16 cellular contexts compared by ENCODE assay signal in the genomic region with DNA sequence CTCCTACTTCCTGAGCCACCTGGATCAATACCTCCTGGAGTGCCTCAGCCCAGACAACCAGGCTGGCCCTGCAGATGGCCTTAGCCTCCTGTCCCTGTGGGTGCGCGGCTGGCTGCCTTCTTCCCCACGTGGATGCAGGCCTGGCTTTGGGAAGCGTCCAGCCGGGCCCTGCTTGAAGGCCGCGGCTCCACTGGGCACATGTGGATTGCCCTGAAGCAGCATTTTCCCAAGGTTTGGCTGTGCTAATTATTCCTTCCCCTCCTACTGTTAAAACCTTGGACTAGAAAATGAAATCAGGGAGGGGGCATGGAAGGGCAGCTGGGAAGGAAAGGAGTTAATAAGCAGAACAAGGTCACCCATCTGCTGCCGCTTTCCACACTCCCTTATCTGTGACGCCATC.
A peak's percentile ranks its signal among the peaks of the same experiment; 100 is the strongest.
DNase-seq lines count a peak whose midpoint lies in the region; TF ChIP-seq lines count a peak whose summit lies in the region.
"Had no signal": no experiment of that assay in that cellular context is flagged by ENCODE, and none has a peak within 500 bp of the region (broad histone marks: within the 10 kb centered on the region; RNA-seq: fewer than 3 reads in every experiment).

No MANE protein-coding gene starts in this region.

- POLR2A ChIA-PET in A673 (lab: Charles Lee; ENCODE audit: low non-redundant PET), result no interaction called here

- H3K27ac ChIP-seq in WERI-Rb-1 (peak overlapping the region; percentile 42), mesendoderm (ENCODE audit: low read depth, low read length) (peak overlapping the region; percentile 79), A673 (ENCODE audit: low read depth, low read length, poor library complexity, severe bottlenecking) (no peak overlapping the region)
- H3K27ac ChIP-seq: SJCRH30 had no signal

- no peak overlapping the region for H3K23ac ChIP-seq in mesendoderm (ENCODE audit: low read length)

- peak overlapping the region; percentile 99 for H2BK120ac ChIP-seq in mesendoderm (ENCODE audit: low read depth, low read length)

- H2AK5ac ChIP-seq in mesendoderm (ENCODE audit: low read length), result no peak overlapping the region

- H3K4me3 ChIP-seq in WERI-Rb-1 (ENCODE audit: low read depth, low read length), result peak overlapping the region; percentile 19
- H3K4me3 ChIP-seq in mesendoderm (ENCODE audit: low read length), result no peak overlapping the region
- H3K4me3 ChIP-seq in A673 (ENCODE audit: low read depth, low read length, poor library complexity, severe bottlenecking), result no peak overlapping the region
- H3K4me3 ChIP-seq: MG63, SJCRH30 had no signal

- H3K56ac ChIP-seq in mesendoderm (ENCODE audit: low read length), result peak overlapping the region; percentile 88

- peak overlapping the region; percentile 34 for H4K5ac ChIP-seq in mesendoderm (ENCODE audit: low read length)

- H2BK15ac ChIP-seq in mesendoderm (replicated peaks; ENCODE audit: low read depth), result no peak overlapping the region

- CTCF ChIA-PET in A673 (lab: Charles Lee), result no interaction called here

- no CpG with 5 or more reads among the region's 9 CpGs for WGBS in mesendoderm (ENCODE audit: extremely low coverage, insufficient coverage, low lambda C conversion rate)

- peak overlapping the region; percentile 53 for H3K9ac ChIP-seq in mesendoderm (ENCODE audit: low read length)

- peak overlapping the region; percentile 27 for H3K4ac ChIP-seq in mesendoderm (ENCODE audit: low read depth, low read length)

- no peaks in the 10 kb centered on the region for H3K79me2 ChIP-seq in mesendoderm (ENCODE audit: control insufficient read depth, insufficient read depth, low read length)

- peak overlapping the region; percentile 99 for H2BK5ac ChIP-seq in mesendoderm (ENCODE audit: low read length)

- BruUV-seq in A673 (replicated peaks; lab: Mats Ljungman, UMichigan), result no TSS peak

- intact Hi-C loops in A673 (cut with micrococcal nuclease; ENCODE audit: unreplicated experiment), result no loop called here

- DNase-seq in NCI-H146 (lab: John Stamatoyannopoulos, UW) (peak; percentile 96), WERI-Rb-1 (peak; percentile 69), mesendoderm (peak; percentile 97), retina (peak; percentile 51), A673 (ENCODE audit: low spot score) (no peak), H4 (ENCODE audit: low spot score) (no peak), EL (no peak)
- DNase-seq: CD4-positive, alpha-beta T cell; GOT3; MG63; NCI-H1092 treated with DMSO at 0.1 percent for 48 hours; NCI-H187; NCI-H226; NCI-H69; RPMI8226; SJCRH30 had no signal

- TF ChIP-seq CTCF in WERI-Rb-1 (IDR thresholded peaks at IDR 0.05; ENCODE audit: low read depth, low read length) (no peak), A673 (conservative IDR thresholded peaks at IDR 0.05; ENCODE audit: low read depth, low read length) (no peak)

- H4K8ac ChIP-seq in mesendoderm (ENCODE audit: low read depth, low read length), result no peak overlapping the region

- H3K9me3 ChIP-seq in WERI-Rb-1 (ENCODE audit: severe bottlenecking), result no peaks in the 10 kb centered on the region
- no peaks in the 10 kb centered on the region for H3K9me3 ChIP-seq in A673 (ENCODE audit: low read depth, low read length, poor library complexity, severe bottlenecking)
- H3K9me3 ChIP-seq: MG63, SJCRH30 had no signal

- no peak overlapping the region for H3K4me2 ChIP-seq in mesendoderm (ENCODE audit: low read length)

- peaks cover 10% of the 10 kb centered on the region for H3K4me1 ChIP-seq in mesendoderm (ENCODE audit: control insufficient read depth, low read depth, low read length)
- no peaks in the 10 kb centered on the region for H3K4me1 ChIP-seq in A673 (ENCODE audit: insufficient read depth, low read length, poor library complexity, severe bottlenecking)
- H3K4me1 ChIP-seq: SJCRH30 had no signal

- no peaks in the 10 kb centered on the region for H3K27me3 ChIP-seq in WERI-Rb-1 (ENCODE audit: insufficient read depth, low read depth, severe bottlenecking)
- H3K27me3 ChIP-seq in mesendoderm (ENCODE audit: insufficient read depth, low read length, poor library complexity), result no peaks in the 10 kb centered on the region
- no peaks in the 10 kb centered on the region for H3K27me3 ChIP-seq in A673 (replicated peaks; ENCODE audit: insufficient read depth, low read depth, low read length, poor library complexity)
- H3K27me3 ChIP-seq: MG63, SJCRH30 had no signal

- peak overlapping the region; percentile 69 for H3K18ac ChIP-seq in mesendoderm (ENCODE audit: low read length)

- H3K79me1 ChIP-seq in mesendoderm (ENCODE audit: low read length), result no peaks in the 10 kb centered on the region

- H3K36me3 ChIP-seq in WERI-Rb-1 (no peaks in the 10 kb centered on the region), mesendoderm (ENCODE audit: control insufficient read depth, insufficient read depth, low read length) (no peaks in the 10 kb centered on the region), A673 (ENCODE audit: insufficient read depth, low read length, poor library complexity, severe bottlenecking) (no peaks in the 10 kb centered on the region)
- H3K36me3 ChIP-seq: MG63, SJCRH30 had no signal

Comparison
In these comparisons a context has a peak if more than half of its experiments do, and no peak if none do; other contexts are left out.
1. DNase-seq: peak in NCI-H146 (single experiment), WERI-Rb-1 (single experiment), mesendoderm (single experiment) and retina (single experiment); none in A673 (single experiment), H4 (single experiment) and EL (single experiment).